In the genomic region with DNA sequence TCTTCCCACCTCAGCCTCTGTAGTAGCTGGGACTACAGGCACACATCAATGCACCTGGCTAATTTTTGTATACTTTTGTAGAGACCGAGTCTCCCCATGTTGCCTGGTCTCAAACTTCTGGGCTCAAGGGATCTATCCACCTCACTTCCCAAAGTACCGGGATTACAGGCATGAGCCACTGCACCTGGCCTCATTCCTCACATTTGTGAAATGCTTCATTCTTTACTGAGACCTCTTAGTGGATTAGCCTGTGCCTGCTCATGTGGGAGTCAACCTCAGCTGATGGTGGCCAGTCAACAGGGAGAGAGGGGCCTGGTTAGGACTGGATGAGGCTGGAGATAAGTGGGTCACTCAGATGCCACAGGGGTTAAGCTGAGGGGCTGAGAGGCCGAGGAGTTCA, we compare ENCODE assay signal across 34 cellular contexts.
"Had no signal": no experiment of that assay in that cellular context is flagged by ENCODE, and none has a peak within 500 bp of the region (broad histone marks: within the 10 kb centered on the region; RNA-seq: fewer than 3 reads in every experiment).

No MANE protein-coding gene starts in this region.

- DNase-seq: Karpas-422, Kasumi-1, MG63, MM.1S, MV-4-11, NCI-H1048, NCI-H1092, NCI-H1092 treated with DMSO at 0.1 percent for 48 hours, NCI-H1105, NCI-H1105 treated with DMSO at 0.1 percent for 48 hours, NCI-H1417, NCI-H1417 treated with DMSO at 0.1 percent for 48 hours, NCI-H1436, NCI-H1436 treated with DMSO at 0.1 percent for 48 hours, NCI-H146, NCI-H1694, NCI-H1694 treated with DMSO at 0.1 percent for 48 hours, NCI-H187, NCI-H187 treated with DMSO at 0.1 percent for 48 hours, NCI-H1930, NCI-H2029, NCI-H2029 treated with DMSO at 0.1 percent for 48 hours, NCI-H2081, NCI-H2081 treated with DMSO at 0.1 percent for 48 hours, NCI-H2107, NCI-H2171, NCI-H2171 treated with DMSO at 0.1 percent for 48 hours, NCI-H2227 treated with DMSO at 0.1 percent for 48 hours, NCI-H226, NCI-H345, NCI-H446, NCI-H446 treated with DMSO at 0.1 percent for 48 hours, NCI-H510A, NCI-H510A treated with DMSO at 0.1 percent for 48 hours had no signal

- H3K4me3 ChIP-seq: MG63 had no signal

- H3K36me3 ChIP-seq: MG63 had no signal
